In genomic region chr17:81967244-81967532, GRCh38 we compare ENCODE assay signal across 12 cellular contexts. TPM values are rescaled to one million over a fixed set of nuclear protein-coding genes. Genes with fewer than 3 reads are reported as not detected.
A peak's percentile ranks its signal among the peaks of the same experiment; 100 is the strongest.
DNase-seq lines count a peak whose midpoint lies in the region; ATAC-seq lines count a peak whose summit lies in the region.
"Had no signal": no experiment of that assay in that cellular context is flagged by ENCODE, and none has a peak within 500 bp of the region (broad histone marks: within the 10 kb centered on the region; RNA-seq: fewer than 3 reads in every experiment).

No MANE protein-coding gene starts in this region.

- no peak for DNase-seq in activated T-cell treated with anti-CD3 and anti-CD28 coated beads, Interleukin-2, amount 50 U/mL, for 24 hours
- DNase-seq in activated T-cell treated with anti-CD3 and anti-CD28 coated beads for 4 hours (no peak), left colon (no peak), substantia nigra (lab: John Stamatoyannopoulos, UW) (no peak), NCI-H1436 (lab: John Stamatoyannopoulos, UW) (no peak), SHP77 (lab: John Stamatoyannopoulos, UW) (no peak)
- no peak for DNase-seq in activated naive CD8-positive, alpha-beta T cell treated with anti-CD3 and anti-CD28 coated beads, Interleukin-2, amount 10 ng/mL, durations not matched to agents 7 days and 5 days
- no peak for DNase-seq in activated CD8-positive, alpha-beta memory T cell treated with anti-CD3 and anti-CD28 coated beads, Interleukin-2, amount 50 U/mL, for 4 hours
- DNase-seq: T1000 had no signal

- intact Hi-C loops in left colon (cut with DNase I, micrococcal nuclease), result loop anchor here in 1 of 2 donors (5.0 kb wide), 1 partner anchor 50 kb away; no protein-coding TSS in a partner anchor

- peaks cover 13% of the 10 kb centered on the region for H3K4me1 Mint-ChIP-seq in activated T-cell treated with anti-CD3 and anti-CD28 coated beads, Interleukin-2, amount 50 U/mL, for 24 hours (ENCODE audit: low read depth)
- peaks cover 10% of the 10 kb centered on the region for H3K4me1 Mint-ChIP-seq in activated naive CD8-positive, alpha-beta T cell treated with anti-CD3 and anti-CD28 coated beads, Interleukin-2, amount 10 ng/mL, durations not matched to agents 7 days and 5 days

- no peak for ATAC-seq in activated naive CD8-positive, alpha-beta T cell treated with anti-CD3 and anti-CD28 coated beads, Interleukin-2, amount 10 ng/mL, durations not matched to agents 7 days and 5 days (ENCODE audit: low read depth)
- ATAC-seq in left colon, result peak; percentile 9

- H3K27ac ChIP-seq in substantia nigra (ENCODE audit: low read depth, low read length, poor library complexity, severe bottlenecking), result peak overlapping the region; percentile 68

- POLR2A ChIA-PET in activated naive CD8-positive, alpha-beta T cell treated with anti-CD3 and anti-CD28 coated beads, Interleukin-2, amount 10 ng/mL, durations not matched to agents 7 days and 5 days (lab: Charles Lee), result interaction anchor here (0.8 to 4.2 kb wide), 7 partner anchors 8 to 71 kb away, joined by 3 to 31 read pairs (median 6); partner anchors contain the start of genes ASPSCR1, CENPX, DCXR and LRRC45

- peak overlapping the region; percentile 65 for H3K4me3 Mint-ChIP-seq in activated T-cell treated with anti-CD3 and anti-CD28 coated beads, Interleukin-2, amount 50 U/mL, for 24 hours
- peak overlapping the region; percentile 37 for H3K4me3 Mint-ChIP-seq in activated naive CD8-positive, alpha-beta T cell treated with anti-CD3 and anti-CD28 coated beads, Interleukin-2, amount 10 ng/mL, durations not matched to agents 7 days and 5 days

- peaks cover 22% of the 10 kb centered on the region for H3K27me3 Mint-ChIP-seq in activated T-cell treated with anti-CD3 and anti-CD28 coated beads, Interleukin-2, amount 50 U/mL, for 24 hours
- H3K27me3 Mint-ChIP-seq in activated naive CD8-positive, alpha-beta T cell treated with anti-CD3 and anti-CD28 coated beads, Interleukin-2, amount 10 ng/mL, durations not matched to agents 7 days and 5 days, result peaks cover 26% of the 10 kb centered on the region

- H3K9me3 Mint-ChIP-seq in activated T-cell treated with anti-CD3 and anti-CD28 coated beads, Interleukin-2, amount 50 U/mL, for 24 hours, result no peaks in the 10 kb centered on the region
- H3K9me3 Mint-ChIP-seq in activated naive CD8-positive, alpha-beta T cell treated with anti-CD3 and anti-CD28 coated beads, Interleukin-2, amount 10 ng/mL, durations not matched to agents 7 days and 5 days, result no peaks in the 10 kb centered on the region

- H3K27ac Mint-ChIP-seq in activated T-cell treated with anti-CD3 and anti-CD28 coated beads, Interleukin-2, amount 50 U/mL, for 24 hours, result no peak overlapping the region
- peak overlapping the region; percentile 48 for H3K27ac Mint-ChIP-seq in activated naive CD8-positive, alpha-beta T cell treated with anti-CD3 and anti-CD28 coated beads, Interleukin-2, amount 10 ng/mL, durations not matched to agents 7 days and 5 days

- no peaks in the 10 kb centered on the region for H3K36me3 Mint-ChIP-seq in activated T-cell treated with anti-CD3 and anti-CD28 coated beads, Interleukin-2, amount 50 U/mL, for 24 hours (ENCODE audit: low read depth)
- no peaks in the 10 kb centered on the region for H3K36me3 Mint-ChIP-seq in activated naive CD8-positive, alpha-beta T cell treated with anti-CD3 and anti-CD28 coated beads, Interleukin-2, amount 10 ng/mL, durations not matched to agents 7 days and 5 days
- H3K36me3 Mint-ChIP-seq: brain had no signal

RNA-seq across cellular contexts. Expression of gene NOTUM, which starts 6.2 kb away (rescaled TPM):
- total RNA-seq in activated naive CD8-positive, alpha-beta T cell treated with anti-CD3 and anti-CD28 coated beads, Interleukin-2, amount 10 ng/mL, durations not matched to agents 7 days and 5 days, result under 1 TPM; 0.25 to 0.26 TPM
- not detected for total RNA-seq in left colon
- total RNA-seq: subcutaneous adipose tissue had no signal

RNA-seq across cellular contexts. Expression of gene ASPSCR1, which starts 10.2 kb away (rescaled TPM):
- total RNA-seq in activated naive CD8-positive, alpha-beta T cell treated with anti-CD3 and anti-CD28 coated beads, Interleukin-2, amount 10 ng/mL, durations not matched to agents 7 days and 5 days, result 10 to 100 TPM; 34.4 to 35.1 TPM
- 10 to 100 TPM; 29.8 to 35.9 TPM for total RNA-seq in left colon

RNA-seq across cellular contexts. Expression of gene MYADML2, which starts 20.2 kb away (rescaled TPM):
- total RNA-seq in activated naive CD8-positive, alpha-beta T cell treated with anti-CD3 and anti-CD28 coated beads, Interleukin-2, amount 10 ng/mL, durations not matched to agents 7 days and 5 days, result not detected
- total RNA-seq in left colon, result under 1 TPM in 1 of 2 donors, not detected in 1; 0.17 TPM
- total RNA-seq: LHCN-M2, subcutaneous adipose tissue had no signal

RNA-seq across cellular contexts. Expression of gene PYCR1, which starts 30.1 kb away (rescaled TPM):
- 10 to 100 TPM; 12.1 to 17.8 TPM for total RNA-seq in activated naive CD8-positive, alpha-beta T cell treated with anti-CD3 and anti-CD28 coated beads, Interleukin-2, amount 10 ng/mL, durations not matched to agents 7 days and 5 days
- 10 to 100 TPM; 40.2 to 55.6 TPM for total RNA-seq in left colon

RNA-seq across cellular contexts. Expression of gene MAFG, which starts 39.7 kb away (rescaled TPM):
- total RNA-seq in activated naive CD8-positive, alpha-beta T cell treated with anti-CD3 and anti-CD28 coated beads, Interleukin-2, amount 10 ng/mL, durations not matched to agents 7 days and 5 days, result 10 to 100 TPM; 18.3 to 20.4 TPM
- 10 to 100 TPM; 17.8 to 19.7 TPM for total RNA-seq in left colon
